ENCODE assay signal across 8 cellular contexts in the genomic region with DNA sequence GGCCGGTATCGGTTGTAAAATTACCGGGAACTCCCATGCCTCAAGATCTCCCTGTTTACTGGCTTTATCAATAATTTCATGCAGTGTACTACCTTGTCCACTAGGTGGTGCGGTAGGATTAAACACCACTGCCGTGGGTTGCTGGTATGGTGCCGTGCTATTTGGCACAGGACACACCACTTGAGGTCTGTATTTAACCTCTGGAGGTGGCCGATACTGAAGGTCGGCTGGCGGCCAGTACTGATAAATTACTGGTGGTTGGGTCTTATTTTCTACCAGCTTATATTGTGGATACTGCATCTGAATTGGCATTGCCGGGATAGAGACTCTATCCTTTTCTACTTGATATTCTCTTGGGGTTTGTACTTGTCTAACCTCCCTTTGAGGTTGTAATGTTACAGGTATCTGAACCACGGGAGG. TPM values are rescaled to one million over a fixed set of nuclear protein-coding genes. Genes with fewer than 3 reads are reported as not detected.
A peak's percentile ranks its signal among the peaks of the same experiment; 100 is the strongest.
DNase-seq lines count a peak whose midpoint lies in the region; ATAC-seq and TF ChIP-seq lines count a peak whose summit lies in the region.

No MANE protein-coding gene starts in this region.

- TF ChIP-seq CTCF in BJ (IDR thresholded peaks at IDR 0.05; ENCODE audit: insufficient read depth, low read depth, low read length) (peak; percentile 74), osteoblast (IDR thresholded peaks at IDR 0.05; ENCODE audit: extremely low read depth, low read depth, low read length) (peak; percentile 79), tibial nerve (IDR thresholded peaks at IDR 0.05) (peak; percentile 85 to 93 (median 90))

- POLR2A ChIA-PET in BJ (lab: Charles Lee) = no interaction called here

- TF ChIP-seq EP300 in tibial nerve (IDR thresholded peaks at IDR 0.05) = peak in 1 of 2 donors; percentile 36

- H3K9me3 ChIP-seq in osteoblast (ENCODE audit: low read depth, low read length) = no peaks in the 10 kb centered on the region
- no peaks in the 10 kb centered on the region for H3K9me3 ChIP-seq in tibial nerve

- DNase-seq in BJ (ENCODE audit: low read depth) (no peak), MV-4-11 (lab: John Stamatoyannopoulos, UW) (peak; percentile 75), SHP77 (lab: John Stamatoyannopoulos, UW) (peak; percentile 94 to 95), foreskin melanocyte (peak; percentile 64), osteoblast (ENCODE audit: insufficient read length, low spot score, missing footprints) (peak; percentile 81), tibial nerve (ENCODE audit: low spot score in 2 of 2) (peak; percentile 35 to 92)
- peak; percentile 41 for DNase-seq in activated effector memory CD4-positive, alpha-beta T cell treated with Interleukin-2 at 50 U/mL for 16 hours

- H3K36me3 ChIP-seq in BJ (ENCODE audit: control insufficient read depth, insufficient read depth, low read length) (no peaks in the 10 kb centered on the region), osteoblast (ENCODE audit: insufficient read depth, low read length) (no peaks in the 10 kb centered on the region), tibial nerve (no peaks in the 10 kb centered on the region)

- H3K4me3 ChIP-seq in BJ (ENCODE audit: low read depth, low read length) (no peak overlapping the region), osteoblast (ENCODE audit: insufficient read depth, low read length) (no peak overlapping the region), tibial nerve (no peak overlapping the region)

- peaks cover 5% of the 10 kb centered on the region for H3K4me1 ChIP-seq in osteoblast (ENCODE audit: insufficient read depth, low read length)
- H3K4me1 ChIP-seq in tibial nerve = peaks cover 0 to 6% (median 3%) of the 10 kb centered on the region in 4 donors

- ATAC-seq in GM21381 (IDR thresholded peaks at IDR 0.05; ENCODE audit: unreplicated experiment) = peak; percentile 69

- no peak for TF ChIP-seq POLR2A in tibial nerve (IDR thresholded peaks at IDR 0.05)

- peak overlapping the region; percentile 62 for H3K4me2 ChIP-seq in osteoblast (ENCODE audit: insufficient read depth, low read length)

- 1 to 7% methylated on average over 11 of the region's 11 CpGs for WGBS in tibial nerve, 2 donors

- H3K27me3 ChIP-seq in BJ (ENCODE audit: control insufficient read depth, insufficient read depth, low read length) (no peaks in the 10 kb centered on the region), osteoblast (ENCODE audit: insufficient read depth, low read length) (no peaks in the 10 kb centered on the region), tibial nerve (no peaks in the 10 kb centered on the region)

- H4K20me1 ChIP-seq in osteoblast (ENCODE audit: insufficient read depth, low read length) = no peaks in the 10 kb centered on the region

- CTCF ChIA-PET in BJ (lab: Yijun Ruan, JAX) = interaction anchor here (0.6 to 3.3 kb wide), 14 partner anchors 10 to 433 kb away, joined by 3 to 23 read pairs (median 4); partner anchors contain the start of genes CRIP3 and PTCRA

- H3K27ac ChIP-seq in osteoblast (ENCODE audit: low read depth, low read length) = no peak overlapping the region
- no peak overlapping the region for H3K27ac ChIP-seq in tibial nerve

- H2AFZ ChIP-seq in osteoblast (ENCODE audit: low read length) = peak overlapping the region; percentile 53

- no peaks in the 10 kb centered on the region for H3K79me2 ChIP-seq in osteoblast (ENCODE audit: insufficient read depth, low read length)

RNA-seq across cellular contexts. Expression of gene PTCRA, which starts 14.3 kb away (rescaled TPM):
- polyA plus RNA-seq in BJ (2011; rRNA removed) = not detected in 2 replicates
- not detected in 2 replicates for polyA minus RNA-seq in BJ (2011; rRNA and poly(A)+ RNA removed)
- total RNA-seq in osteoblast (not detected in 2 replicates), tibial nerve (not detected)

RNA-seq across cellular contexts. Expression of gene RPL7L1, which starts 22.1 kb away (rescaled TPM):
- 30.2 and 44.4 TPM in 2 replicates for polyA plus RNA-seq in BJ (2011; rRNA removed)
- polyA minus RNA-seq in BJ (2011; rRNA and poly(A)+ RNA removed) = 17.6 and 23.0 TPM in 2 replicates
- 112 and 128 TPM in 2 replicates for total RNA-seq in osteoblast
- 10 to 100 TPM; 59.0 to 89.2 (median 83.7) TPM for total RNA-seq in tibial nerve

RNA-seq across cellular contexts. Expression of gene CNPY3, which starts 27.7 kb away (rescaled TPM):
- polyA plus RNA-seq in BJ (2011; rRNA removed) = 45.7 and 50.6 TPM in 2 replicates
- polyA minus RNA-seq in BJ (2011; rRNA and poly(A)+ RNA removed) = 14.9 and 24.5 TPM in 2 replicates
- total RNA-seq in osteoblast = 33.3 TPM in 2 replicates
- 10 to 100 TPM; 42.6 to 50.3 (median 47.1) TPM for total RNA-seq in tibial nerve

RNA-seq across cellular contexts. Expression of gene GNMT, which starts 59.0 kb away (rescaled TPM):
- polyA plus RNA-seq in BJ (2011; rRNA removed) = 0.10 and 0.39 TPM in 2 replicates
- 0.33 TPM in 1 of 2 replicates, not detected in the other for polyA minus RNA-seq in BJ (2011; rRNA and poly(A)+ RNA removed)
- 0.72 and 0.88 TPM in 2 replicates for total RNA-seq in osteoblast
- 1 to 10 TPM in 3 of 4 donors, not detected in 1; 2.0 to 3.1 (median 2.1) TPM for total RNA-seq in tibial nerve
